In genomic region chr17:19345486-19346350, GRCh38 we compare ENCODE assay signal across 16 cellular contexts. TPM values are rescaled to one million over a fixed set of nuclear protein-coding genes. Genes with fewer than 3 reads are reported as not detected.
DNase-seq lines count a peak whose midpoint lies in the region; ATAC-seq, FAIRE-seq and TF ChIP-seq lines count a peak whose summit lies in the region.
"Had no signal": no experiment of that assay in that cellular context is flagged by ENCODE, and none has a peak within 500 bp of the region (broad histone marks: within the 10 kb centered on the region; RNA-seq: fewer than 3 reads in every experiment).

No MANE protein-coding gene starts in this region.

- H3K27me3 ChIP-seq in H1 (replicated peaks in 1 of 4; ENCODE audit: control insufficient read depth in 3 of 4, extremely low read depth in 1 of 4, insufficient read depth in 3 of 4, low read length in 3 of 4) (no peaks in the 10 kb centered on the region), upper lobe of right lung (no peaks in the 10 kb centered on the region)

- no peaks in the 10 kb centered on the region for H3K27me3 Mint-ChIP-seq in osteocyte (ENCODE audit: unreplicated experiment)

- no peak overlapping the region for H2BK5ac ChIP-seq in H1 (ENCODE audit: low read depth, low read length)

- H3K14ac ChIP-seq in H1 (ENCODE audit: insufficient read length): no peak overlapping the region

- no peak for TF ChIP-seq CTCF in H1 (IDR thresholded peaks at IDR 0.05; ENCODE audit: control extremely low read depth in 1 of 3, insufficient read depth in 1 of 3, low read depth in 1 of 3, low read length in 3 of 3)
- TF ChIP-seq CTCF in osteocyte (IDR thresholded peaks at IDR 0.05): no peak
- no peak for TF ChIP-seq CTCF in upper lobe of right lung (IDR thresholded peaks at IDR 0.05)

- intact Hi-C loops in upper lobe of right lung (cut with DNase I): no loop called here

- H4K91ac ChIP-seq in H1 (replicated peaks; ENCODE audit: insufficient read length, low read length): no peak overlapping the region

- DNase-seq in activated CD8-positive, alpha-beta memory T cell treated with anti-CD3 and anti-CD28 coated beads, Interleukin-2, amount 50 U/mL, for 48 hours: peak; percentile 26
- DNase-seq in activated CD8-positive, alpha-beta memory T cell treated with anti-CD3 and anti-CD28 coated beads, Interleukin-2, amount 50 U/mL, for 4 hours: no peak
- no peak for DNase-seq in H1 (ENCODE audit: low read depth in 1 of 2, low spot score in 2 of 2)
- DNase-seq in osteocyte (ENCODE audit: extremely low spot score, unreplicated experiment): no peak
- peak; percentile 20 for DNase-seq in upper lobe of right lung
- no peak for DNase-seq in NCI-H1694 treated with DMSO at 0.1 percent for 48 hours (lab: John Stamatoyannopoulos, UW)
- DNase-seq in Ammon's horn (ENCODE audit: low spot score): no peak
- DNase-seq: activated CD8-positive, alpha-beta T cell treated with anti-CD3 and anti-CD28 coated beads, Interleukin-2, amount 10 ng/mL, durations not matched to agents 7 days and 5 days; activated naive CD8-positive, alpha-beta T cell treated with anti-CD3 and anti-CD28 coated beads, Interleukin-2, amount 10 ng/mL, durations not matched to agents 7 days and 5 days; effector memory CD4-positive, alpha-beta T cell; NCI-H2227 treated with DMSO at 0.1 percent for 48 hours had no signal

- no peak overlapping the region for H2BK20ac ChIP-seq in H1 (ENCODE audit: low read length)

- peaks cover 42% of the 10 kb centered on the region for H3K4me1 Mint-ChIP-seq in osteocyte (ENCODE audit: unreplicated experiment)
- H3K4me1 Mint-ChIP-seq: activated naive CD8-positive, alpha-beta T cell treated with anti-CD3 and anti-CD28 coated beads, Interleukin-2, amount 10 ng/mL, durations not matched to agents 7 days and 5 days had no signal

- H3K4me1 ChIP-seq in H1 (replicated peaks in 1 of 4; ENCODE audit: control insufficient read depth in 3 of 4, insufficient read depth in 4 of 4, low read length in 3 of 4): peaks cover 0 to 7% (median under 1%) of the 10 kb centered on the region in 4 experiments; a peak in 3 of 7 replicates
- peaks cover 4% of the 10 kb centered on the region for H3K4me1 ChIP-seq in upper lobe of right lung

- peaks cover 0 to 1% of the 10 kb centered on the region in 2 experiments for H4K20me1 ChIP-seq in H1 (replicated peaks in 1 of 2; ENCODE audit: control insufficient read depth in 1 of 2, insufficient read depth in 2 of 2, low read length in 2 of 2)

- no peaks in the 10 kb centered on the region for H3K9me3 ChIP-seq in H1 (ENCODE audit: insufficient read depth in 2 of 2, low read depth in 1 of 2, low read length in 1 of 2)
- no peaks in the 10 kb centered on the region for H3K9me3 ChIP-seq in upper lobe of right lung

- POLR2A ChIA-PET in H1 (lab: Charles Lee; ENCODE audit: partially characterized antibody): interaction anchor here (0.8 to 1.6 kb wide), 3 partner anchors 12 to 98 kb away, joined by 4 to 6 read pairs (median 4); partner anchors contain the start of gene B9D1

- H3K9me3 Mint-ChIP-seq in osteocyte (ENCODE audit: unreplicated experiment): no peaks in the 10 kb centered on the region
- H3K9me3 Mint-ChIP-seq: activated naive CD8-positive, alpha-beta T cell treated with anti-CD3 and anti-CD28 coated beads, Interleukin-2, amount 10 ng/mL, durations not matched to agents 7 days and 5 days had no signal

- no peaks in the 10 kb centered on the region for H3K23me2 ChIP-seq in H1 (ENCODE audit: low read depth, low read length)

- H2BK120ac ChIP-seq in H1 (replicated peaks; ENCODE audit: low read depth, low read length): no peak overlapping the region

- H3K79me1 ChIP-seq in H1 (ENCODE audit: low read depth, low read length): no peaks in the 10 kb centered on the region

- TF ChIP-seq RAD21 in H1 (IDR thresholded peaks at IDR 0.05 in 1 of 2, conservative IDR thresholded peaks at IDR 0.05 in 1 of 2; ENCODE audit: low read depth in 2 of 2, low read length in 2 of 2): no peak

- H4K5ac ChIP-seq in H1 (ENCODE audit: insufficient read length, low read depth, low read length): no peak overlapping the region

- CTCF ChIA-PET in H1 (lab: Charles Lee; ENCODE audit: partially characterized antibody): interaction anchor here (0.7 to 1.6 kb wide), 4 partner anchors 8 to 416 kb away, joined by 3 to 7 read pairs (median 4); partner anchors contain the start of gene B9D1

- no peak overlapping the region for H3K56ac ChIP-seq in H1 (replicated peaks; ENCODE audit: insufficient read length, low read depth, low read length)

- WGBS in H1 (ENCODE audit: extremely low coverage in 1 of 2, insufficient coverage in 1 of 2, insufficient read length in 1 of 2, insufficient replicate concordance in 2 of 2, low coverage in 1 of 2, low lambda C conversion rate in 2 of 2, missing lambda C conversion rate in 1 of 2), 2 experiments: 91% methylated on average over 13 of the region's 13 CpGs; no CpG with 5 or more reads in 1 of the 2 experiments

- peak in 1 of 2 experiments; percentile 40; a peak in 1 of 3 replicates for TF ChIP-seq POLR2A in H1 (IDR thresholded peaks at IDR 0.05; ENCODE audit: control extremely low read depth in 1 of 2, low read depth in 2 of 2, low read length in 2 of 2)

- no peak overlapping the region for H3K4ac ChIP-seq in H1 (replicated peaks; ENCODE audit: insufficient read length, low read depth, low read length)

- H3K27ac ChIP-seq in H1 (ENCODE audit: low read depth, low read length) (no peak overlapping the region), upper lobe of right lung (peak overlapping the region; percentile 17)
- H3K27ac ChIP-seq: parathyroid adenoma had no signal

- no peak overlapping the region for H3K9ac ChIP-seq in H1 (replicated peaks in 1 of 4; ENCODE audit: extremely low read depth in 1 of 4, low read depth in 3 of 4, low read length in 3 of 4)
- H3K9ac ChIP-seq: parathyroid adenoma had no signal

- no peak overlapping the region for H3K4me2 ChIP-seq in H1 (ENCODE audit: insufficient read depth in 1 of 2, low read depth in 2 of 2, low read length in 2 of 2)

- peaks cover 0 to 5% (median 2%) of the 10 kb centered on the region in 4 experiments; a peak in 2 of 8 replicates for H3K36me3 ChIP-seq in H1 (ENCODE audit: control insufficient read depth in 2 of 4, insufficient read depth in 4 of 4, low read length in 3 of 4)
- H3K36me3 ChIP-seq in upper lobe of right lung: no peaks in the 10 kb centered on the region

- peak overlapping the region; percentile 41 for H4K8ac ChIP-seq in H1 (ENCODE audit: extremely low read depth, insufficient read depth, low read length)

- no peak overlapping the region for H2AK5ac ChIP-seq in H1 (ENCODE audit: low read depth, low read length)

- H3K18ac ChIP-seq in H1 (ENCODE audit: extremely low read depth, low read length): no peak overlapping the region

- H3K4me3 ChIP-seq in H1 (ENCODE audit: extremely low read depth in 1 of 4, insufficient read depth in 2 of 4, low read depth in 3 of 4, low read length in 4 of 4): no peak overlapping the region
- H3K4me3 ChIP-seq in upper lobe of right lung: no peak overlapping the region
- H3K4me3 ChIP-seq: lung had no signal

- no peak for TF ChIP-seq EP300 in H1 (IDR thresholded peaks at IDR 0.05; ENCODE audit: borderline replicate concordance in 1 of 2, low read depth in 2 of 2, low read length in 2 of 2)

- FAIRE-seq in H1 (lab: Jason Lieb, UNC): no peak
- FAIRE-seq: A204.1 had no signal

- H3K36me3 Mint-ChIP-seq in osteocyte (ENCODE audit: unreplicated experiment): peaks cover 2% of the 10 kb centered on the region
- H3K36me3 Mint-ChIP-seq: activated naive CD8-positive, alpha-beta T cell treated with anti-CD3 and anti-CD28 coated beads, Interleukin-2, amount 10 ng/mL, durations not matched to agents 7 days and 5 days had no signal

- H2AFZ ChIP-seq in H1 (ENCODE audit: low read length): no peak overlapping the region
- H2AFZ ChIP-seq: parathyroid adenoma had no signal

- no peaks in the 10 kb centered on the region for H3K79me2 ChIP-seq in H1 (ENCODE audit: control insufficient read depth in 1 of 2, insufficient read depth in 2 of 2, low read length in 2 of 2)
- H3K79me2 ChIP-seq: parathyroid adenoma had no signal

- H3K23ac ChIP-seq in H1 (ENCODE audit: insufficient read length): no peak overlapping the region

- H3K27ac Mint-ChIP-seq in osteocyte (ENCODE audit: unreplicated experiment): peak overlapping the region; percentile 88
- H3K27ac Mint-ChIP-seq: activated CD8-positive, alpha-beta T cell treated with anti-CD3 and anti-CD28 coated beads, Interleukin-2, amount 10 ng/mL, durations not matched to agents 7 days and 5 days; activated naive CD8-positive, alpha-beta T cell treated with anti-CD3 and anti-CD28 coated beads, Interleukin-2, amount 10 ng/mL, durations not matched to agents 7 days and 5 days had no signal

- H2BK12ac ChIP-seq in H1 (ENCODE audit: low read depth, low read length): no peak overlapping the region

- ATAC-seq in upper lobe of right lung: no peak
- ATAC-seq in GM18498 (IDR thresholded peaks at IDR 0.05; ENCODE audit: unreplicated experiment): no peak
- ATAC-seq: activated CD8-positive, alpha-beta T cell treated with anti-CD3 and anti-CD28 coated beads, Interleukin-2, amount 10 ng/mL, durations not matched to agents 7 days and 5 days had no signal

- no peak overlapping the region for H2BK15ac ChIP-seq in H1 (ENCODE audit: low read length)

- no peak overlapping the region for H3K4me3 Mint-ChIP-seq in osteocyte (ENCODE audit: unreplicated experiment)
- H3K4me3 Mint-ChIP-seq: activated CD8-positive, alpha-beta T cell treated with anti-CD3 and anti-CD28 coated beads, Interleukin-2, amount 10 ng/mL, durations not matched to agents 7 days and 5 days; activated naive CD8-positive, alpha-beta T cell treated with anti-CD3 and anti-CD28 coated beads, Interleukin-2, amount 10 ng/mL, durations not matched to agents 7 days and 5 days had no signal

RNA-seq across cellular contexts. Expression of gene B9D1, which starts 16.8 kb away (rescaled TPM):
- 24.6 and 25.4 TPM in 2 replicates for total RNA-seq in H1 (2021; fragmentation: NEBNext Ultra II Directional; extraction: Animal tissue kit (Norgen Biotek cat#: 25700))
- polyA plus RNA-seq in H1 (2011; rRNA removed): 65.7 and 74.8 TPM in 2 replicates
- polyA plus RNA-seq in H1 (2011; cell fraction: cytosol; rRNA removed): 69.9 TPM
- 99.2 TPM for polyA plus RNA-seq in H1 (2011; cell fraction: nucleus; rRNA removed)
- polyA plus RNA-seq in H1 (2012, experiment 1 of 2): 26.4 to 39.5 TPM (median 32.7 TPM) in 4 replicates
- polyA plus RNA-seq in H1 (2012, experiment 2 of 2): 41.1 TPM
- polyA plus RNA-seq in H1 (2013, experiment 1 of 2): 27.1 TPM
- 26.2 TPM for polyA plus RNA-seq in H1 (2013, experiment 2 of 2)
- polyA minus RNA-seq in H1 (2011; rRNA and poly(A)+ RNA removed): 28.7 and 41.3 TPM in 2 replicates
- 35.0 TPM for polyA minus RNA-seq in H1 (2011; cell fraction: cytosol; rRNA and poly(A)+ RNA removed)
- 35.7 TPM for polyA minus RNA-seq in H1 (2011; cell fraction: nucleus; rRNA and poly(A)+ RNA removed)
- total RNA-seq in osteocyte (15.8 and 16.5 TPM in 2 replicates), upper lobe of right lung (9.9 TPM)

RNA-seq across cellular contexts. Expression of gene MAPK7, which starts 32.6 kb away (rescaled TPM):
- 28.1 and 33.8 TPM in 2 replicates for total RNA-seq in H1 (2021; fragmentation: NEBNext Ultra II Directional; extraction: Animal tissue kit (Norgen Biotek cat#: 25700))
- polyA plus RNA-seq in H1 (2011; rRNA removed): 15.2 and 31.3 TPM in 2 replicates
- 14.1 TPM for polyA plus RNA-seq in H1 (2011; cell fraction: cytosol; rRNA removed)
- 49.4 TPM for polyA plus RNA-seq in H1 (2011; cell fraction: nucleus; rRNA removed)
- polyA plus RNA-seq in H1 (2012, experiment 1 of 2): 20.3 to 30.7 TPM (median 27.8 TPM) in 4 replicates
- 32.4 TPM for polyA plus RNA-seq in H1 (2012, experiment 2 of 2)
- polyA plus RNA-seq in H1 (2013, experiment 1 of 2): 23.0 TPM
- 21.6 TPM for polyA plus RNA-seq in H1 (2013, experiment 2 of 2)
- 51.2 and 56.3 TPM in 2 replicates for polyA minus RNA-seq in H1 (2011; rRNA and poly(A)+ RNA removed)
- 21.0 TPM for polyA minus RNA-seq in H1 (2011; cell fraction: cytosol; rRNA and poly(A)+ RNA removed)
- polyA minus RNA-seq in H1 (2011; cell fraction: nucleus; rRNA and poly(A)+ RNA removed): 57.7 TPM
- 33.9 and 37.1 TPM in 2 replicates for total RNA-seq in osteocyte
- 25.7 TPM for total RNA-seq in upper lobe of right lung

RNA-seq across cellular contexts. Expression of gene MFAP4, which starts 41.3 kb away (rescaled TPM):
- 3.6 and 3.8 TPM in 2 replicates for total RNA-seq in H1 (2021; fragmentation: NEBNext Ultra II Directional; extraction: Animal tissue kit (Norgen Biotek cat#: 25700))
- 3.1 and 8.1 TPM in 2 replicates for polyA plus RNA-seq in H1 (2011; rRNA removed)
- polyA plus RNA-seq in H1 (2011; cell fraction: cytosol; rRNA removed): 3.4 TPM
- 9.6 TPM for polyA plus RNA-seq in H1 (2011; cell fraction: nucleus; rRNA removed)
- 3.4 to 5.8 TPM (median 4.6 TPM) in 4 replicates for polyA plus RNA-seq in H1 (2012, experiment 1 of 2)
- 5.5 TPM for polyA plus RNA-seq in H1 (2012, experiment 2 of 2)
- 6.5 TPM for polyA plus RNA-seq in H1 (2013, experiment 1 of 2)
- polyA plus RNA-seq in H1 (2013, experiment 2 of 2): 8.6 TPM
- polyA minus RNA-seq in H1 (2011; rRNA and poly(A)+ RNA removed): 1.9 and 4.1 TPM in 2 replicates
- 3.8 TPM for polyA minus RNA-seq in H1 (2011; cell fraction: cytosol; rRNA and poly(A)+ RNA removed)
- polyA minus RNA-seq in H1 (2011; cell fraction: nucleus; rRNA and poly(A)+ RNA removed): 2.5 TPM
- total RNA-seq in osteocyte (73.4 and 85.8 TPM in 2 replicates), upper lobe of right lung (270 TPM)
- total RNA-seq: activated CD8-positive, alpha-beta T cell treated with anti-CD3 and anti-CD28 coated beads, Interleukin-2, amount 10 ng/mL, durations not matched to agents 7 days and 5 days; activated naive CD8-positive, alpha-beta T cell treated with anti-CD3 and anti-CD28 coated beads, Interleukin-2, amount 10 ng/mL, durations not matched to agents 7 days and 5 days; T-helper 2 cell treated with Interferon-gamma antibody and Interleukin-4, amounts not matched to agents 100 ng/mL and 5 ng/mL, for 36 hours had no signal

Comparison
In these comparisons a context has a peak if more than half of its experiments do, and no peak if none do; other contexts are left out.
1. DNase-seq: peak in activated CD8-positive, alpha-beta memory T cell treated with anti-CD3 and anti-CD28 coated beads, Interleukin-2, amount 50 U/mL, for 48 hours (single experiment) and upper lobe of right lung (single experiment); none in activated CD8-positive, alpha-beta memory T cell treated with anti-CD3 and anti-CD28 coated beads, Interleukin-2, amount 50 U/mL, for 4 hours (single experiment), H1 (0 of 2), osteocyte (single experiment), NCI-H1694 treated with DMSO at 0.1 percent for 48 hours (single experiment) and Ammon's horn (single experiment).
2. RNA of gene MFAP4, which starts 41.3 kb away (total RNA-seq): 270 TPM in upper lobe of right lung (single experiment) and 73.4 to 85.8 TPM in osteocyte; 3.6 to 3.8 TPM in H1; every median in the first group is over 10 times any median in the second.